In genomic region chr7:129225206-129225930, GRCh38 we compare ENCODE assay signal across 1 cellular context.
TF ChIP-seq lines count a peak whose summit lies in the region.

No MANE protein-coding gene starts in this region.

TF ChIP-seq in K562, 482 proteins besides CTCF, POLR2A, EP300 and RAD21 (continued from another document and continues in another):
- TF ChIP-seq, protein P1, sequence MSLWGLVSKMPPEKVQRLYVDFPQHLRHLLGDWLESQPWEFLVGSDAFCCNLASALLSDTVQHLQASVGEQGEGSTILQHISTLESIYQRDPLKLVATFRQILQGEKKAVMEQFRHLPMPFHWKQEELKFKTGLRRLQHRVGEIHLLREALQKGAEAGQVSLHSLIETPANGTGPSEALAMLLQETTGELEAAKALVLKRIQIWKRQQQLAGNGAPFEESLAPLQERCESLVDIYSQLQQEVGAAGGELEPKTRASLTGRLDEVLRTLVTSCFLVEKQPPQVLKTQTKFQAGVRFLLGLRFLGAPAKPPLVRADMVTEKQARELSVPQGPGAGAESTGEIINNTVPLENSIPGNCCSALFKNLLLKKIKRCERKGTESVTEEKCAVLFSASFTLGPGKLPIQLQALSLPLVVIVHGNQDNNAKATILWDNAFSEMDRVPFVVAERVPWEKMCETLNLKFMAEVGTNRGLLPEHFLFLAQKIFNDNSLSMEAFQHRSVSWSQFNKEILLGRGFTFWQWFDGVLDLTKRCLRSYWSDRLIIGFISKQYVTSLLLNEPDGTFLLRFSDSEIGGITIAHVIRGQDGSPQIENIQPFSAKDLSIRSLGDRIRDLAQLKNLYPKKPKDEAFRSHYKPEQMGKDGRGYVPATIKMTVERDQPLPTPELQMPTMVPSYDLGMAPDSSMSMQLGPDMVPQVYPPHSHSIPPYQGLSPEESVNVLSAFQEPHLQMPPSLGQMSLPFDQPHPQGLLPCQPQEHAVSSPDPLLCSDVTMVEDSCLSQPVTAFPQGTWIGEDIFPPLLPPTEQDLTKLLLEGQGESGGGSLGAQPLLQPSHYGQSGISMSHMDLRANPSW (CRISPR knock-in tag; IDR thresholded peaks at IDR 0.05), result no peak
- TF ChIP-seq ZBTB1 (CRISPR knock-in tag; IDR thresholded peaks at IDR 0.05; ENCODE audit: borderline replicate concordance, low read depth) (no peak), PHF21A (IDR thresholded peaks at IDR 0.05; ENCODE audit: borderline replicate concordance, low read depth) (no peak), BCL6 (CRISPR knock-in tag; IDR thresholded peaks at IDR 0.05) (no peak), ZNF408 (CRISPR knock-in tag; IDR thresholded peaks at IDR 0.05; ENCODE audit: low read depth) (no peak), ZFX (CRISPR knock-in tag; IDR thresholded peaks at IDR 0.05) (peak; percentile 77), STAT5A (IDR thresholded peaks at IDR 0.05; ENCODE audit: borderline replicate concordance, low read length) (no peak), HNRNPLL (IDR thresholded peaks at IDR 0.05; ENCODE audit: low read depth, low read length, poor library complexity, severe bottlenecking) (no peak), POU5F1 (IDR thresholded peaks at IDR 0.05; ENCODE audit: borderline replicate concordance, low read depth, low read length, partially characterized antibody) (no peak), TCF3 (CRISPR knock-in tag; IDR thresholded peaks at IDR 0.05) (no peak), NFIC (IDR thresholded peaks at IDR 0.05) (peak; percentile 71), E2F1 (CRISPR knock-in tag; IDR thresholded peaks at IDR 0.05) (no peak), MAFF (IDR thresholded peaks at IDR 0.05; ENCODE audit: low read length) (no peak), ZKSCAN1 (IDR thresholded peaks at IDR 0.05; ENCODE audit: low read depth, low read length) (no peak), MYC (IDR thresholded peaks at IDR 0.05; ENCODE audit: low read depth, low read length) (no peak), MYC (CRISPR knock-in tag; IDR thresholded peaks at IDR 0.05; ENCODE audit: borderline replicate concordance, low read depth) (no peak), NR2C1 (IDR thresholded peaks at IDR 0.05) (no peak), NR2C1 (tag; IDR thresholded peaks at IDR 0.05) (no peak), EHMT2 (IDR thresholded peaks at IDR 0.05) (no peak), POLR2B (IDR thresholded peaks at IDR 0.05; ENCODE audit: low read depth, partially characterized antibody) (no peak), YY1 (IDR thresholded peaks at IDR 0.05; ENCODE audit: borderline replicate concordance in 1 of 3, control insufficient read depth in 1 of 3, extremely low read depth in 1 of 3, insufficient read depth in 3 of 3, insufficient read length in 1 of 3, insufficient replicate concordance in 2 of 3, low read depth in 1 of 3, low read length in 2 of 3) (peak in 1 of 3 experiments; percentile 44), E2F3 (CRISPR knock-in tag; IDR thresholded peaks at IDR 0.05) (no peak), HDAC3 (IDR thresholded peaks at IDR 0.05; ENCODE audit: borderline replicate concordance, partially characterized antibody) (no peak), NCOA6 (IDR thresholded peaks at IDR 0.05) (peak; percentile 94), NFYB (IDR thresholded peaks at IDR 0.05; ENCODE audit: extremely low read depth, insufficient read length) (no peak), IFI16 (CRISPR knock-in tag; IDR thresholded peaks at IDR 0.05) (no peak), MTA2 (IDR thresholded peaks at IDR 0.05; ENCODE audit: low read depth) (no peak), PRMT5 (CRISPR knock-in tag; IDR thresholded peaks at IDR 0.05) (0 out of 2 replicates have a peak, but pooled peaks have one; percentile 25), ZBED1 (IDR thresholded peaks at IDR 0.05) (no peak), RB1 (IDR thresholded peaks at IDR 0.05; ENCODE audit: low read depth) (peak; percentile 69; the same call in 1 of the 2 replicates), USF2 (CRISPR knock-in tag; IDR thresholded peaks at IDR 0.05) (no peak), CBFA2T3 (IDR thresholded peaks at IDR 0.05) (no peak), ZEB2 (IDR thresholded peaks at IDR 0.05) (no peak), NCOA1 (IDR thresholded peaks at IDR 0.05; ENCODE audit: low read depth) (no peak), ZNF445 (CRISPR knock-in tag; IDR thresholded peaks at IDR 0.05; ENCODE audit: low read depth) (no peak), TAF7 (tag; IDR thresholded peaks at IDR 0.05) (no peak), ATF7 (IDR thresholded peaks at IDR 0.05) (peak; percentile 62; the same call in 1 of the 2 replicates), MTA1 (IDR thresholded peaks at IDR 0.05; ENCODE audit: borderline replicate concordance) (no peak), ZNF253 (CRISPR knock-in tag; conservative IDR thresholded peaks at IDR 0.05) (no peak), ZNF764 (CRISPR knock-in tag; IDR thresholded peaks at IDR 0.05; ENCODE audit: low read depth) (no peak)
- TF ChIP-seq, protein P2, sequence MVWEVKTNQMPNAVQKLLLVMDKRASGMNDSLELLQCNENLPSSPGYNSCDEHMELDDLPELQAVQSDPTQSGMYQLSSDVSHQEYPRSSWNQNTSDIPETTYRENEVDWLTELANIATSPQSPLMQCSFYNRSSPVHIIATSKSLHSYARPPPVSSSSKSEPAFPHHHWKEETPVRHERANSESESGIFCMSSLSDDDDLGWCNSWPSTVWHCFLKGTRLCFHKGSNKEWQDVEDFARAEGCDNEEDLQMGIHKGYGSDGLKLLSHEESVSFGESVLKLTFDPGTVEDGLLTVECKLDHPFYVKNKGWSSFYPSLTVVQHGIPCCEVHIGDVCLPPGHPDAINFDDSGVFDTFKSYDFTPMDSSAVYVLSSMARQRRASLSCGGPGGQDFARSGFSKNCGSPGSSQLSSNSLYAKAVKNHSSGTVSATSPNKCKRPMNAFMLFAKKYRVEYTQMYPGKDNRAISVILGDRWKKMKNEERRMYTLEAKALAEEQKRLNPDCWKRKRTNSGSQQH (CRISPR knock-in tag; IDR thresholded peaks at IDR 0.05), result no peak
- TF ChIP-seq, protein P3, sequence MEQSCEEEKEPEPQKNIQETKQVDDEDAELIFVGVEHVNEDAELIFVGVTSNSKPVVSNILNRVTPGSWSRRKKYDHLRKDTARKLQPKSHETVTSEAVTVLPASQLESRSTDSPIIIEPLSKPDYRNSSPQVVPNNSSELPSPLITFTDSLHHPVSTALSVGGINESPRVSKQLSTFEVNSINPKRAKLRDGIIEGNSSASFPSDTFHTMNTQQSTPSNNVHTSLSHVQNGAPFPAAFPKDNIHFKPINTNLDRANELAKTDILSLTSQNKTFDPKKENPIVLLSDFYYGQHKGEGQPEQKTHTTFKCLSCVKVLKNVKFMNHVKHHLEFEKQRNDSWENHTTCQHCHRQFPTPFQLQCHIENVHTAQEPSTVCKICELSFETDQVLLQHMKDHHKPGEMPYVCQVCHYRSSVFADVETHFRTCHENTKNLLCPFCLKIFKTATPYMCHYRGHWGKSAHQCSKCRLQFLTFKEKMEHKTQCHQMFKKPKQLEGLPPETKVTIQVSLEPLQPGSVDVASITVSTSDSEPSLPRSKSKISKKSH (CRISPR knock-in tag; IDR thresholded peaks at IDR 0.05), result no peak
- TF ChIP-seq, protein P4, sequence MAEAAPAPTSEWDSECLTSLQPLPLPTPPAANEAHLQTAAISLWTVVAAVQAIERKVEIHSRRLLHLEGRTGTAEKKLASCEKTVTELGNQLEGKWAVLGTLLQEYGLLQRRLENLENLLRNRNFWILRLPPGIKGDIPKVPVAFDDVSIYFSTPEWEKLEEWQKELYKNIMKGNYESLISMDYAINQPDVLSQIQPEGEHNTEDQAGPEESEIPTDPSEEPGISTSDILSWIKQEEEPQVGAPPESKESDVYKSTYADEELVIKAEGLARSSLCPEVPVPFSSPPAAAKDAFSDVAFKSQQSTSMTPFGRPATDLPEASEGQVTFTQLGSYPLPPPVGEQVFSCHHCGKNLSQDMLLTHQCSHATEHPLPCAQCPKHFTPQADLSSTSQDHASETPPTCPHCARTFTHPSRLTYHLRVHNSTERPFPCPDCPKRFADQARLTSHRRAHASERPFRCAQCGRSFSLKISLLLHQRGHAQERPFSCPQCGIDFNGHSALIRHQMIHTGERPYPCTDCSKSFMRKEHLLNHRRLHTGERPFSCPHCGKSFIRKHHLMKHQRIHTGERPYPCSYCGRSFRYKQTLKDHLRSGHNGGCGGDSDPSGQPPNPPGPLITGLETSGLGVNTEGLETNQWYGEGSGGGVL (CRISPR knock-in tag; IDR thresholded peaks at IDR 0.05), result no peak
- TF ChIP-seq, protein P5, sequence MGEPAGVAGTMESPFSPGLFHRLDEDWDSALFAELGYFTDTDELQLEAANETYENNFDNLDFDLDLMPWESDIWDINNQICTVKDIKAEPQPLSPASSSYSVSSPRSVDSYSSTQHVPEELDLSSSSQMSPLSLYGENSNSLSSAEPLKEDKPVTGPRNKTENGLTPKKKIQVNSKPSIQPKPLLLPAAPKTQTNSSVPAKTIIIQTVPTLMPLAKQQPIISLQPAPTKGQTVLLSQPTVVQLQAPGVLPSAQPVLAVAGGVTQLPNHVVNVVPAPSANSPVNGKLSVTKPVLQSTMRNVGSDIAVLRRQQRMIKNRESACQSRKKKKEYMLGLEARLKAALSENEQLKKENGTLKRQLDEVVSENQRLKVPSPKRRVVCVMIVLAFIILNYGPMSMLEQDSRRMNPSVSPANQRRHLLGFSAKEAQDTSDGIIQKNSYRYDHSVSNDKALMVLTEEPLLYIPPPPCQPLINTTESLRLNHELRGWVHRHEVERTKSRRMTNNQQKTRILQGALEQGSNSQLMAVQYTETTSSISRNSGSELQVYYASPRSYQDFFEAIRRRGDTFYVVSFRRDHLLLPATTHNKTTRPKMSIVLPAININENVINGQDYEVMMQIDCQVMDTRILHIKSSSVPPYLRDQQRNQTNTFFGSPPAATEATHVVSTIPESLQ (CRISPR knock-in tag; IDR thresholded peaks at IDR 0.05), result no peak
- TF ChIP-seq, protein P6, sequence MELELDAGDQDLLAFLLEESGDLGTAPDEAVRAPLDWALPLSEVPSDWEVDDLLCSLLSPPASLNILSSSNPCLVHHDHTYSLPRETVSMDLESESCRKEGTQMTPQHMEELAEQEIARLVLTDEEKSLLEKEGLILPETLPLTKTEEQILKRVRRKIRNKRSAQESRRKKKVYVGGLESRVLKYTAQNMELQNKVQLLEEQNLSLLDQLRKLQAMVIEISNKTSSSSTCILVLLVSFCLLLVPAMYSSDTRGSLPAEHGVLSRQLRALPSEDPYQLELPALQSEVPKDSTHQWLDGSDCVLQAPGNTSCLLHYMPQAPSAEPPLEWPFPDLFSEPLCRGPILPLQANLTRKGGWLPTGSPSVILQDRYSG (tag; conservative IDR thresholded peaks at IDR 0.05; ENCODE audit: low read depth), result no peak
- TF ChIP-seq, protein P7, sequence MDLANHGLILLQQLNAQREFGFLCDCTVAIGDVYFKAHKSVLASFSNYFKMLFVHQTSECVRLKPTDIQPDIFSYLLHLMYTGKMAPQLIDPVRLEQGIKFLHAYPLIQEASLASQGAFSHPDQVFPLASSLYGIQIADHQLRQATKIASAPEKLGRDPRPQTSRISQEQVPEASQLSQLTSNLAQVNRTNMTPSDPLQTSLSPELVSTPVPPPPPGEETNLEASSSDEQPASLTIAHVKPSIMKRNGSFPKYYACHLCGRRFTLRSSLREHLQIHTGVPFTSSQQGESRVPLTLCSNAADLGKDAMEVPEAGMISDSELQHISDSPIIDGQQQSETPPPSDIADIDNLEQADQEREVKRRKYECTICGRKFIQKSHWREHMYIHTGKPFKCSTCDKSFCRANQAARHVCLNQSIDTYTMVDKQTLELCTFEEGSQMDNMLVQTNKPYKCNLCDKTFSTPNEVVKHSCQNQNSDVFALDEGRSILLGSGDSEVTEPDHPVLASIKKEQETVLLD (IDR thresholded peaks at IDR 0.05), result no peak
- TF ChIP-seq, protein P8, sequence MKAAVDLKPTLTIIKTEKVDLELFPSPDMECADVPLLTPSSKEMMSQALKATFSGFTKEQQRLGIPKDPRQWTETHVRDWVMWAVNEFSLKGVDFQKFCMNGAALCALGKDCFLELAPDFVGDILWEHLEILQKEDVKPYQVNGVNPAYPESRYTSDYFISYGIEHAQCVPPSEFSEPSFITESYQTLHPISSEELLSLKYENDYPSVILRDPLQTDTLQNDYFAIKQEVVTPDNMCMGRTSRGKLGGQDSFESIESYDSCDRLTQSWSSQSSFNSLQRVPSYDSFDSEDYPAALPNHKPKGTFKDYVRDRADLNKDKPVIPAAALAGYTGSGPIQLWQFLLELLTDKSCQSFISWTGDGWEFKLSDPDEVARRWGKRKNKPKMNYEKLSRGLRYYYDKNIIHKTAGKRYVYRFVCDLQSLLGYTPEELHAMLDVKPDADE (conservative IDR thresholded peaks at IDR 0.05; ENCODE audit: control insufficient read depth, low read depth, low read length), result no peak
- TF ChIP-seq, protein P9, sequence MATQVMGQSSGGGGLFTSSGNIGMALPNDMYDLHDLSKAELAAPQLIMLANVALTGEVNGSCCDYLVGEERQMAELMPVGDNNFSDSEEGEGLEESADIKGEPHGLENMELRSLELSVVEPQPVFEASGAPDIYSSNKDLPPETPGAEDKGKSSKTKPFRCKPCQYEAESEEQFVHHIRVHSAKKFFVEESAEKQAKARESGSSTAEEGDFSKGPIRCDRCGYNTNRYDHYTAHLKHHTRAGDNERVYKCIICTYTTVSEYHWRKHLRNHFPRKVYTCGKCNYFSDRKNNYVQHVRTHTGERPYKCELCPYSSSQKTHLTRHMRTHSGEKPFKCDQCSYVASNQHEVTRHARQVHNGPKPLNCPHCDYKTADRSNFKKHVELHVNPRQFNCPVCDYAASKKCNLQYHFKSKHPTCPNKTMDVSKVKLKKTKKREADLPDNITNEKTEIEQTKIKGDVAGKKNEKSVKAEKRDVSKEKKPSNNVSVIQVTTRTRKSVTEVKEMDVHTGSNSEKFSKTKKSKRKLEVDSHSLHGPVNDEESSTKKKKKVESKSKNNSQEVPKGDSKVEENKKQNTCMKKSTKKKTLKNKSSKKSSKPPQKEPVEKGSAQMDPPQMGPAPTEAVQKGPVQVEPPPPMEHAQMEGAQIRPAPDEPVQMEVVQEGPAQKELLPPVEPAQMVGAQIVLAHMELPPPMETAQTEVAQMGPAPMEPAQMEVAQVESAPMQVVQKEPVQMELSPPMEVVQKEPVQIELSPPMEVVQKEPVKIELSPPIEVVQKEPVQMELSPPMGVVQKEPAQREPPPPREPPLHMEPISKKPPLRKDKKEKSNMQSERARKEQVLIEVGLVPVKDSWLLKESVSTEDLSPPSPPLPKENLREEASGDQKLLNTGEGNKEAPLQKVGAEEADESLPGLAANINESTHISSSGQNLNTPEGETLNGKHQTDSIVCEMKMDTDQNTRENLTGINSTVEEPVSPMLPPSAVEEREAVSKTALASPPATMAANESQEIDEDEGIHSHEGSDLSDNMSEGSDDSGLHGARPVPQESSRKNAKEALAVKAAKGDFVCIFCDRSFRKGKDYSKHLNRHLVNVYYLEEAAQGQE (CRISPR knock-in tag; IDR thresholded peaks at IDR 0.05; ENCODE audit: low read depth), result peak; percentile 61; the same call in 1 of the 2 replicates
